8 cellular contexts compared by ENCODE assay signal in the genomic region with DNA sequence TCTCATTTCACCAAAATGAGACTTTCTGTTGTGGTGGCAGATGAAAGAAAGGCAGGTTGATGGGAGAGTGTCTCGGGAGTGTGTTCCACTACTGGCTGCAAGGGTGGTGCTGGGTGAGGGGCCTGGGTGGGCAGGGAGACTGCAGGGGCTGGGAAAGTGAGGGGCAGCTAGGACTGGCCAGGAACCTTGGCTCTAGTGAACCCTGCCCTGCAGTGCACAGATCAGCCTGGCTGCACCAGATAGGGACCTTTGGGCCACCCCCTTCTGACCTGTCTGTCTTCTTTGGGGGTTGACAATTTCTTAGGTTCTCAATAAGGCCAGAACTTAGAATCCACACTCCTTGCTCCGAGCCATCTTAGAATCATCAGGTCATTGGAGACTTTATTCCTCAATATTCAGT.
"Had no signal": no experiment of that assay in that cellular context is flagged by ENCODE, and none has a peak within 500 bp of the region (broad histone marks: within the 10 kb centered on the region; RNA-seq: fewer than 3 reads in every experiment).

No MANE protein-coding gene starts in this region.

- ATAC-seq: GM23338 had no signal

- DNase-seq: H9, HCEC 1CT, IMR-90, KBM-7 had no signal

- H2AFZ ChIP-seq: GM23338 had no signal

- H3K27ac Mint-ChIP-seq: GM23338, H9 had no signal

- H3K4me3 Mint-ChIP-seq: GM23338, H9 had no signal

- H3K9me3 Mint-ChIP-seq: GM23338, H9 had no signal

- H3K4me3 ChIP-seq: GM23338 had no signal

- H3K4me1 Mint-ChIP-seq: GM23338, H9 had no signal

- H3K4me2 ChIP-seq: GM23338 had no signal

- FAIRE-seq: H1, H54, HTR-8/SVneo had no signal
